ENCODE assay signal across 11 cellular contexts in the genomic region with DNA sequence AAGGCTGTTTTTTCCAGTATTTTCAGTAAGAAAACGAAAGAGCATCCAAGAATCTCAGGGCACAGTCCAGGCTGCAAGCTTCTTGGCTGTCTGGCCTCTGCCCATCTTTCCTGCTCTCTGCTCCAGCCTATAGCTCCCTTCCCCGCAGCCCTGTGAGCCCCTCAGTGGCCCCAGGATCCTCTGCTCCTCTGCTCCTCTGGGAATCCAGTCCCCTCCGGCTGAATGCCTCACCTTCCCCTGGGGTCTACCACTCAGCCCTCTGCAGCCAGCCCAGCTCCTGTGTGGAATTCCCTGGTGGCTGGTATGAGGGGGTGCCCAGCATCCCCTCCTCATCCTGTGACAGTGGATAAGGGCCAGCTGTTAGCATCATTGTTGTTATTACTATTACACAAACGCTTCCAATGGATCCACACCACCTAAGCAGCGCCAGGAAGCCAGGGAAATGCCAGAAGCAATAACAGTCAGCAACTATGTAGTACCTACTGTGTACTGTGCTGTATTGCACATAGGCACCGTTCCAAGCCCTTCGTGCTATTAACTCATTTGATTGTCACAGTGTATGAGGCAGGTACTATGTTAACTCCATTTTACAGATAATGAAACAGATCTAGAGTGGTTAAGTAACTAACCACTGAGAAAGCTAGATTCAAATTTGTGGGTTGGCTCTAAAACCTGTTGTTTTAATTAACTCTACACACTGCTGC.
DNase-seq lines count a peak whose midpoint lies in the region; ATAC-seq, FAIRE-seq and TF ChIP-seq lines count a peak whose summit lies in the region.
"Had no signal": no experiment of that assay in that cellular context is flagged by ENCODE, and none has a peak within 500 bp of the region (broad histone marks: within the 10 kb centered on the region; RNA-seq: fewer than 3 reads in every experiment).

No MANE protein-coding gene starts in this region.

- H3K9me3 ChIP-seq in A673 (ENCODE audit: low read depth, low read length, poor library complexity, severe bottlenecking), result no peaks in the 10 kb centered on the region

- peak overlapping the region in 2 of 3 experiments; percentile 3 to 49 for H3K27ac Mint-ChIP-seq in nephron

- DNase-seq in AG08396 (ENCODE audit: low spot score), result no peak
- no peak for DNase-seq in NCI-H2081 treated with DMSO at 0.1 percent for 48 hours (lab: John Stamatoyannopoulos, UW)
- no peak for DNase-seq in urothelium cell line (ENCODE audit: low spot score)
- no peak for DNase-seq in A673 (ENCODE audit: low spot score)
- DNase-seq: NCI-H187 had no signal

- no peaks in the 10 kb centered on the region for H3K36me3 Mint-ChIP-seq in nephron (ENCODE audit: low read depth)

- no peak for FAIRE-seq in urothelium cell line (lab: Jason Lieb, UNC)
- FAIRE-seq: colon, G401.6 had no signal

- POLR2A ChIA-PET in A673 (lab: Charles Lee; ENCODE audit: low non-redundant PET), result no interaction called here

- H3K27me3 ChIP-seq in A673 (replicated peaks; ENCODE audit: insufficient read depth, low read depth, low read length, poor library complexity), result no peaks in the 10 kb centered on the region

- H3K27me3 Mint-ChIP-seq in nephron (ENCODE audit: low read depth), result peaks cover 40% of the 10 kb centered on the region

- intact Hi-C loops in A673 (cut with micrococcal nuclease; ENCODE audit: unreplicated experiment), result loop anchor here (5.0 kb wide), 1 partner anchor 327 kb away; no protein-coding TSS in a partner anchor

- CTCF ChIA-PET in A673 (lab: Charles Lee), result interaction anchor here (0.9 kb wide), 1 partner anchor 28 kb away, joined by 3 read pairs; no protein-coding TSS in a partner anchor

- no TSS peak for BruUV-seq in A673 (replicated peaks; lab: Mats Ljungman, UMichigan)

- no peaks in the 10 kb centered on the region for H3K9me3 Mint-ChIP-seq in nephron

- TF ChIP-seq CTCF in nephron (IDR thresholded peaks at IDR 0.05; ENCODE audit: unreplicated experiment in 3 of 3), result no peak
- TF ChIP-seq CTCF in A673 (conservative IDR thresholded peaks at IDR 0.05; ENCODE audit: low read depth, low read length), result no peak

- no peak overlapping the region for H3K27ac ChIP-seq in A673 (ENCODE audit: low read depth, low read length, poor library complexity, severe bottlenecking)

- ATAC-seq in GM18870 (IDR thresholded peaks at IDR 0.05; ENCODE audit: unreplicated experiment), result peak; percentile 57
- ATAC-seq in GM21717 (IDR thresholded peaks at IDR 0.05; ENCODE audit: unreplicated experiment), result peak; percentile 48
- ATAC-seq in HG03457 (IDR thresholded peaks at IDR 0.05; ENCODE audit: unreplicated experiment), result peak; percentile 43

- H3K4me1 Mint-ChIP-seq in nephron, result peaks cover 22% of the 10 kb centered on the region

- H3K4me3 Mint-ChIP-seq in nephron, result no peak overlapping the region

- H3K36me3 ChIP-seq in A673 (ENCODE audit: insufficient read depth, low read length, poor library complexity, severe bottlenecking), result no peaks in the 10 kb centered on the region

- H3K4me1 ChIP-seq in A673 (ENCODE audit: insufficient read depth, low read length, poor library complexity, severe bottlenecking), result peaks cover 27% of the 10 kb centered on the region

- H3K4me3 ChIP-seq in A673 (ENCODE audit: low read depth, low read length, poor library complexity, severe bottlenecking), result no peak overlapping the region
